ENCODE assay signal across 30 cellular contexts in genomic region chr7:131364767-131365344, GRCh38. TPM values are rescaled to one million over a fixed set of nuclear protein-coding genes. Genes with fewer than 3 reads are reported as not detected.
DNase-seq lines count a peak whose midpoint lies in the region; ATAC-seq, FAIRE-seq and TF ChIP-seq lines count a peak whose summit lies in the region.
"Had no signal": no experiment of that assay in that cellular context is flagged by ENCODE, and none has a peak within 500 bp of the region (broad histone marks: within the 10 kb centered on the region; RNA-seq: fewer than 3 reads in every experiment).

No MANE protein-coding gene starts in this region.

- H4K20me1 ChIP-seq in K562 (replicated peaks; ENCODE audit: control insufficient read depth, insufficient read depth, low read length), result no peaks in the 10 kb centered on the region; the same call in 1 of the 2 replicates

- POLR2A ChIA-PET in K562 (lab: Yijun Ruan, JAX), result interaction anchor here (1.5 kb wide), 1 partner anchor 10 kb away, joined by 3 read pairs; no protein-coding TSS in a partner anchor

- CTCF ChIA-PET in K562 (lab: Yijun Ruan, JAX; ENCODE audit: low intra/inter-chr PET ratio), result no interaction called here

- no peaks in the 10 kb centered on the region for H3K36me3 Mint-ChIP-seq in natural killer cell treated with Interleukin-12 subunit alpha and Interleukin-12 subunit beta and Interleukin-15 and Interleukin-18, amount 100 ng/mL, for 72 hours
- H3K36me3 Mint-ChIP-seq in natural killer cell (no peaks in the 10 kb centered on the region), immature natural killer cell (no peaks in the 10 kb centered on the region)

- FAIRE-seq in K562 (lab: Jason Lieb, UNC) (no peak), kidney (lab: Jason Lieb, UNC) (no peak)
- FAIRE-seq: frontal cortex, TTC549 had no signal

- TF ChIP-seq CTCF in natural killer cell (IDR thresholded peaks at IDR 0.05) (no peak), K562 (IDR thresholded peaks at IDR 0.05 in 2 of 3, conservative IDR thresholded peaks at IDR 0.05 in 1 of 3; ENCODE audit: insufficient read depth in 2 of 3, low read depth in 1 of 3, low read length in 3 of 3) (no peak), kidney (IDR thresholded peaks at IDR 0.05; ENCODE audit: borderline replicate concordance, extremely low read depth, insufficient read depth) (no peak)

- no peaks in the 10 kb centered on the region for H3K9me1 ChIP-seq in K562 (ENCODE audit: control insufficient read depth, insufficient read depth, low read length)

- peaks cover 53 to 81% of the 10 kb centered on the region in 2 donors for H3K4me1 Mint-ChIP-seq in natural killer cell treated with Interleukin-12 subunit alpha and Interleukin-12 subunit beta and Interleukin-15 and Interleukin-18, amount 100 ng/mL, for 72 hours (ENCODE audit: low read depth in 2 of 2)
- H3K4me1 Mint-ChIP-seq in natural killer cell (peaks cover 65 to 75% of the 10 kb centered on the region in 2 donors), immature natural killer cell (peaks cover 80 to 95% of the 10 kb centered on the region in 2 donors)

- H2AFZ ChIP-seq in K562 (ENCODE audit: low read depth, low read length), result no peak overlapping the region
- H2AFZ ChIP-seq: GM23248 had no signal

- H3K36me3 ChIP-seq in K562 (ENCODE audit: control insufficient read depth, insufficient read depth, low read length) (no peaks in the 10 kb centered on the region), kidney (ENCODE audit: control insufficient read depth in 1 of 2, insufficient read depth in 2 of 2, low read length in 2 of 2) (no peaks in the 10 kb centered on the region)
- H3K36me3 ChIP-seq: lower lobe of right lung, MG63, tibial nerve had no signal

- no peak for DNase-seq in natural killer cell treated with Interleukin-12 subunit alpha and Interleukin-12 subunit beta and Interleukin-15 and Interleukin-18, amount 100 ng/mL, for 72 hours (ENCODE audit: low spot score)
- DNase-seq in natural killer cell (no peak), M059J (ENCODE audit: low read depth) (peak; percentile 27), K562 (ENCODE audit: extremely low read depth in 1 of 4, low spot score in 3 of 4) (no peak), kidney (no peak), immature natural killer cell (no peak), COLO829 (ENCODE audit: low spot score) (no peak)
- DNase-seq: activated CD4-positive, alpha-beta T cell treated with anti-CD3 and anti-CD28 coated beads for 1 hour; amygdala; COR-L47; DND-41; GF-D8; GM23248; KG1; lower lobe of right lung; MG63; midbrain; naive B cell; NCI-H1436; NCI-H2081; NCI-H345; SK-N-SH; stimulated activated CD4-positive, alpha-beta T cell treated with anti-CD3 and anti-CD28 coated beads, Interleukin-2, amount 100 ng/mL, for 48 hours had no signal

- TF ChIP-seq RAD21 in K562 (CRISPR knock-in tag; conservative IDR thresholded peaks at IDR 0.05 in 1 of 2, IDR thresholded peaks at IDR 0.05 in 1 of 2), result no peak

- no peak for TF ChIP-seq POLR2A in K562 (conservative IDR thresholded peaks at IDR 0.05)

- in situ Hi-C loops in K562 (cut with MboI), result no loop called here

- H3K9ac ChIP-seq in K562 (ENCODE audit: insufficient read depth in 1 of 2, low read depth in 2 of 2, low read length in 2 of 2) (no peak overlapping the region), kidney (ENCODE audit: low read length in 2 of 2) (no peak overlapping the region)
- H3K9ac ChIP-seq: GM23248, SK-N-SH had no signal

- ATAC-seq in natural killer cell treated with Interleukin-12 subunit alpha and Interleukin-12 subunit beta and Interleukin-15 and Interleukin-18, amount 100 ng/mL, for 72 hours, result peak in 1 of 2 donors; percentile 77
- ATAC-seq in natural killer cell (no peak), K562 (no peak)
- ATAC-seq: lower lobe of right lung, Right ventricle myocardium inferior, sciatic nerve had no signal

- H3K4me2 ChIP-seq in K562 (ENCODE audit: insufficient read depth, low read length), result no peak overlapping the region
- H3K4me2 ChIP-seq: SK-N-SH had no signal

- H3K4me1 ChIP-seq in K562 (replicated peaks in 1 of 2; ENCODE audit: control insufficient read depth in 2 of 2, insufficient read depth in 2 of 2, low read length in 2 of 2) (peaks cover 0 to 12% of the 10 kb centered on the region in 2 experiments; a peak in 2 of 5 replicates), kidney (ENCODE audit: control insufficient read depth in 1 of 2, insufficient read depth in 1 of 2, low read depth in 1 of 2, low read length in 2 of 2) (peaks cover 0 to 10% of the 10 kb centered on the region in 2 donors)

- no peaks in the 10 kb centered on the region for H3K9me3 Mint-ChIP-seq in natural killer cell treated with Interleukin-12 subunit alpha and Interleukin-12 subunit beta and Interleukin-15 and Interleukin-18, amount 100 ng/mL, for 72 hours
- H3K9me3 Mint-ChIP-seq in natural killer cell (no peaks in the 10 kb centered on the region), immature natural killer cell (no peaks in the 10 kb centered on the region)
- H3K9me3 Mint-ChIP-seq: T-helper 1 cell treated with Interleukin-12 subunit alpha and Interleukin-12 subunit beta and Interleukin-4 antibody, amounts not matched to agents 30 μg/mL and 1 μg/mL, for 36 hours had no signal

- WGBS in K562 (ENCODE audit: insufficient coverage, low coverage, missing lambda C conversion rate), result 73% methylated on average over 4 of the region's 4 CpGs

- peak overlapping the region; percentile 63 for H3K4me3 Mint-ChIP-seq in natural killer cell treated with Interleukin-12 subunit alpha and Interleukin-12 subunit beta and Interleukin-15 and Interleukin-18, amount 100 ng/mL, for 72 hours
- H3K4me3 Mint-ChIP-seq in natural killer cell, result no peak overlapping the region
- peak overlapping the region in 2 of 5 donors; percentile 9 to 22 for H3K4me3 Mint-ChIP-seq in immature natural killer cell
- H3K4me3 Mint-ChIP-seq: naive B cell; T-helper 1 cell treated with Interleukin-12 subunit alpha and Interleukin-12 subunit beta and Interleukin-4 antibody, amounts not matched to agents 30 μg/mL and 1 μg/mL, for 36 hours had no signal

- peaks cover 100% of the 10 kb centered on the region for H3K79me2 ChIP-seq in K562 (ENCODE audit: control insufficient read depth, insufficient read depth, low read length)

- peak overlapping the region in 1 of 2 donors; percentile 60 for H3K27ac Mint-ChIP-seq in natural killer cell treated with Interleukin-12 subunit alpha and Interleukin-12 subunit beta and Interleukin-15 and Interleukin-18, amount 100 ng/mL, for 72 hours
- H3K27ac Mint-ChIP-seq in natural killer cell (no peak overlapping the region), immature natural killer cell (peak overlapping the region in 1 of 6 donors; percentile 4)
- H3K27ac Mint-ChIP-seq: progenitor cell of endocrine pancreas; T-helper 1 cell treated with Interleukin-12 subunit alpha and Interleukin-12 subunit beta and Interleukin-4 antibody, amounts not matched to agents 30 μg/mL and 1 μg/mL, for 36 hours had no signal

- H3K27me3 ChIP-seq in K562 (ENCODE audit: control insufficient read depth in 2 of 2, insufficient read depth in 2 of 2, low read length in 2 of 2), result no peaks in the 10 kb centered on the region
- H3K27me3 ChIP-seq: MG63, tibial nerve had no signal

- H3K27ac ChIP-seq in K562 (ENCODE audit: extremely low read depth, low read depth, low read length) (no peak overlapping the region), kidney (ENCODE audit: low read depth in 2 of 2, low read length in 2 of 2) (no peak overlapping the region)
- H3K27ac ChIP-seq: GM23248, lower lobe of right lung, tibial nerve had no signal

- no peaks in the 10 kb centered on the region for H3K9me3 ChIP-seq in K562 (replicated peaks; ENCODE audit: control insufficient read depth, insufficient read depth, low read depth, low read length)
- H3K9me3 ChIP-seq in kidney (ENCODE audit: control insufficient read depth in 1 of 2, low read length in 2 of 2), result no peaks in the 10 kb centered on the region
- H3K9me3 ChIP-seq: lower lobe of right lung, SK-N-SH, tibial nerve had no signal

- intact Hi-C loops in natural killer cell (cut with micrococcal nuclease), result loop anchor here (5.0 kb wide), 1 partner anchor 38 kb away; the partner anchor contains the start of gene MKLN1
- intact Hi-C loops in K562 (cut with micrococcal nuclease), result no loop called here
- intact Hi-C loops in kidney (cut with DNase I), result no loop called here

- BruUV-seq in K562 (replicated peaks; lab: Mats Ljungman, UMichigan), result no TSS peak

- no peaks in the 10 kb centered on the region for H3K27me3 Mint-ChIP-seq in natural killer cell treated with Interleukin-12 subunit alpha and Interleukin-12 subunit beta and Interleukin-15 and Interleukin-18, amount 100 ng/mL, for 72 hours
- no peaks in the 10 kb centered on the region for H3K27me3 Mint-ChIP-seq in natural killer cell (ENCODE audit: low read depth in 2 of 2)
- peaks cover 0 to 4% (median 2%) of the 10 kb centered on the region in 3 donors for H3K27me3 Mint-ChIP-seq in immature natural killer cell (ENCODE audit: low read depth in 3 of 3)
- H3K27me3 Mint-ChIP-seq: naive B cell, progenitor cell of endocrine pancreas had no signal

- TF ChIP-seq EP300 in K562 (IDR thresholded peaks at IDR 0.05; ENCODE audit: low read length), result no peak

- H3K4me3 ChIP-seq in K562, result no peak overlapping the region
- no peak overlapping the region for H3K4me3 ChIP-seq in kidney (ENCODE audit: low read length in 2 of 2)
- H3K4me3 ChIP-seq: GM23248, lower lobe of right lung, MG63, tibial nerve had no signal

RNA-seq across cellular contexts. Expression of gene MKLN1, which starts 37.2 kb away (rescaled TPM):
- total RNA-seq in natural killer cell treated with Interleukin-12 subunit alpha and Interleukin-12 subunit beta and Interleukin-15 and Interleukin-18, amount 100 ng/mL, for 72 hours, result 10 to 100 TPM; 46.7 to 56.2 TPM
- 10 to 100 TPM; 59.1 to 79.6 (median 65.0) TPM for total RNA-seq in natural killer cell
- total RNA-seq in M059J (2014; rRNA removed; shearing (Covaris generic)), result 26.5 and 32.0 TPM in 2 replicates
- 80.7 and 221 TPM in 2 replicates for total RNA-seq in K562 (2011; cell fraction: chromatin; rRNA removed; ENCODE audit: low replicate concordance)
- 23.3 and 38.8 TPM in 2 replicates for total RNA-seq in K562 (2011; cell fraction: nucleolus; rRNA removed)
- 104 and 220 TPM in 2 replicates for total RNA-seq in K562 (2011; cell fraction: nucleoplasm; rRNA removed)
- 19.4 and 19.8 TPM in 2 replicates for total RNA-seq in K562 (2014; rRNA removed)
- total RNA-seq in K562 (2014; rRNA removed; fragmentation: Illumina TruSeq; extraction: Trizol), result 61.2 and 71.7 TPM in 2 replicates
- total RNA-seq in K562 (2015; rRNA removed; fragmentation: Illumina TruSeq; extraction: Trizol), result 50.6 and 56.0 TPM in 2 replicates
- total RNA-seq in K562 (2021), result 50.5 and 56.5 TPM in 2 replicates
- polyA plus RNA-seq in K562 (2011; rRNA removed), result 80.4 and 84.7 TPM in 2 replicates
- 21.2 and 44.7 TPM in 2 replicates for polyA plus RNA-seq in K562 (2011; cell fraction: cytosol; rRNA removed)
- 65.4 and 98.1 TPM in 2 replicates for polyA plus RNA-seq in K562 (2011; cell fraction: nucleus; rRNA removed)
- 25.1 and 29.8 TPM in 2 replicates for polyA plus RNA-seq in K562 (2012)
- 32.0 and 38.9 TPM in 2 replicates for polyA plus RNA-seq in K562 (2014; fragmentation: Illumina TruSeq; extraction: Trizol)
- polyA plus RNA-seq in K562 (2014; fragmentation: Nextera tagmentation; extraction: Ambion mirVana), result 10 to 100 TPM; 27.0 to 68.8 TPM
- 18.6 and 19.1 TPM in 2 replicates for polyA plus RNA-seq in K562 (2014; rRNA removed)
- polyA minus RNA-seq in K562 (2011; rRNA and poly(A)+ RNA removed), result 282 and 370 TPM in 2 replicates
- polyA minus RNA-seq in K562 (2011; cell fraction: cytosol; rRNA and poly(A)+ RNA removed), result 55.7 and 56.6 TPM in 2 replicates
- 62.1 and 148 TPM in 2 replicates for polyA minus RNA-seq in K562 (2011; cell fraction: nucleus; rRNA and poly(A)+ RNA removed)
- total RNA-seq in kidney, result 77.0 TPM
- 24.4 TPM for polyA plus RNA-seq in kidney (ENCODE audit: insufficient read depth, low read depth, low replicate concordance)
- polyA plus RNA-seq in immature natural killer cell, result 10 to 100 TPM; 10.8 to 26.6 (median 17.5) TPM
